Comparison of ENCODE assay signal across 10 cellular contexts in genomic region chr5:59296317-59297264, GRCh38.
DNase-seq lines count a peak whose midpoint lies in the region; ATAC-seq, FAIRE-seq and TF ChIP-seq lines count a peak whose summit lies in the region.
"Had no signal": no experiment of that assay in that cellular context is flagged by ENCODE, and none has a peak within 500 bp of the region (broad histone marks: within the 10 kb centered on the region; RNA-seq: fewer than 3 reads in every experiment).

No MANE protein-coding gene starts in this region.

- H3K4me1 Mint-ChIP-seq in activated CD4-positive, alpha-beta T cell treated with anti-CD3 and anti-CD28 coated beads for 36 hours = peaks cover 15% of the 10 kb centered on the region

- peak overlapping the region; percentile 93 for H3K4me2 ChIP-seq in keratinocyte (ENCODE audit: control insufficient read depth, extremely low read depth, insufficient read depth, low read depth, low read length)

- no peaks in the 10 kb centered on the region for H3K27me3 ChIP-seq in adipocyte (replicated peaks; ENCODE audit: control insufficient read depth, insufficient read depth, low read length)
- no peaks in the 10 kb centered on the region for H3K27me3 ChIP-seq in keratinocyte (ENCODE audit: control insufficient read depth, extremely low read depth, insufficient read depth, low read length)

- no peaks in the 10 kb centered on the region for H3K27me3 Mint-ChIP-seq in activated CD4-positive, alpha-beta T cell treated with anti-CD3 and anti-CD28 coated beads for 36 hours

- CTCF ChIA-PET in activated CD4-positive, alpha-beta T cell treated with anti-CD3 and anti-CD28 coated beads for 36 hours (lab: Charles Lee) = no interaction called here

- POLR2A ChIA-PET in activated CD4-positive, alpha-beta T cell treated with anti-CD3 and anti-CD28 coated beads for 36 hours (lab: Charles Lee) = interaction anchor here (0.6 kb wide), 1 partner anchor 752 kb away, joined by 4 read pairs; no protein-coding TSS in a partner anchor

- H3K4me3 ChIP-seq in adipocyte (ENCODE audit: low read length) = peak overlapping the region; percentile 77
- H3K4me3 ChIP-seq in keratinocyte (ENCODE audit: control insufficient read depth in 2 of 3, extremely low read depth in 1 of 3, insufficient read depth in 2 of 3, low read depth in 1 of 3, low read length in 3 of 3) = peak overlapping the region; percentile 25 to 69 (median 64)

- no peaks in the 10 kb centered on the region for H3K9me3 Mint-ChIP-seq in activated CD4-positive, alpha-beta T cell treated with anti-CD3 and anti-CD28 coated beads for 36 hours (ENCODE audit: low read depth)

- peak overlapping the region; percentile 86 for H2AFZ ChIP-seq in keratinocyte (ENCODE audit: control insufficient read depth, low read length)

- no peaks in the 10 kb centered on the region for H3K9me1 ChIP-seq in keratinocyte (ENCODE audit: control insufficient read depth, extremely low read depth, insufficient read depth, low read length)

- TF ChIP-seq CTCF in keratinocyte (optimal IDR thresholded peaks at IDR 0.05 in 1 of 3, IDR thresholded peaks at IDR 0.05 in 1 of 3, conservative IDR thresholded peaks at IDR 0.05 in 1 of 3; ENCODE audit: extremely low read depth in 1 of 3, insufficient read depth in 2 of 3, low read length in 3 of 3) = no peak

- H3K9me3 ChIP-seq in adipocyte (ENCODE audit: control insufficient read depth, low read length) (no peaks in the 10 kb centered on the region), keratinocyte (ENCODE audit: control insufficient read depth, low read depth, low read length) (no peaks in the 10 kb centered on the region)

- dilution Hi-C loops in keratinocyte (cut with MboI; ENCODE audit: extremely low pct_ligation_motif_present, low sequenced_read_pairs) = no loop called here

- no peaks in the 10 kb centered on the region for H4K20me1 ChIP-seq in keratinocyte (ENCODE audit: control insufficient read depth, extremely low read depth, insufficient read depth, low read length)

- intact Hi-C loops in activated CD4-positive, alpha-beta T cell treated with anti-CD3 and anti-CD28 coated beads for 36 hours (cut with DNase I, micrococcal nuclease) = no loop called here

- H3K36me3 ChIP-seq in adipocyte (ENCODE audit: control insufficient read depth, insufficient read depth, low read length, severe bottlenecking) (no peaks in the 10 kb centered on the region), keratinocyte (ENCODE audit: control insufficient read depth in 2 of 2, extremely low read depth in 1 of 2, insufficient read depth in 2 of 2, low read length in 2 of 2) (no peaks in the 10 kb centered on the region)

- DNase-seq in activated CD4-positive, alpha-beta T cell treated with anti-CD3 and anti-CD28 coated beads for 36 hours = no peak
- DNase-seq in activated CD4-positive, alpha-beta T cell treated with anti-CD3 and anti-CD28 coated beads for 48 hours = no peak
- DNase-seq in adipocyte (ENCODE audit: low read depth) (peak; percentile 42), keratinocyte (ENCODE audit: low read depth, low spot score) (no peak), superior temporal gyrus (ENCODE audit: extremely low spot score) (peak; percentile 66), NCI-H1048 (lab: John Stamatoyannopoulos, UW) (no peak), cerebellum (ENCODE audit: low spot score) (no peak), NCI-H187 (lab: John Stamatoyannopoulos, UW) (no peak)

- no peaks in the 10 kb centered on the region for H3K79me2 ChIP-seq in keratinocyte (ENCODE audit: control insufficient read depth, insufficient read depth, low read length)

- H3K36me3 Mint-ChIP-seq in activated CD4-positive, alpha-beta T cell treated with anti-CD3 and anti-CD28 coated beads for 36 hours (ENCODE audit: low read depth) = no peaks in the 10 kb centered on the region
- H3K36me3 Mint-ChIP-seq: activated naive CD4-positive, alpha-beta T cell treated with anti-CD3 and anti-CD28 coated beads, Interleukin-2, amount 50 U/mL, for 72 hours had no signal

- H3K4me3 Mint-ChIP-seq in activated CD4-positive, alpha-beta T cell treated with anti-CD3 and anti-CD28 coated beads for 36 hours = peak overlapping the region; percentile 8

- H3K4me1 ChIP-seq in adipocyte (ENCODE audit: control insufficient read depth, insufficient read depth, low read length) (peaks cover 3% of the 10 kb centered on the region), keratinocyte (ENCODE audit: control insufficient read depth, extremely low read depth, insufficient read depth, low read length) (peaks cover 31% of the 10 kb centered on the region)

- no peak overlapping the region for H3K27ac Mint-ChIP-seq in activated CD4-positive, alpha-beta T cell treated with anti-CD3 and anti-CD28 coated beads for 36 hours

- peak overlapping the region; percentile 72 for H3K9ac ChIP-seq in adipocyte (ENCODE audit: low read length)
- H3K9ac ChIP-seq in keratinocyte (ENCODE audit: control insufficient read depth, extremely low read depth, insufficient read depth, low read length) = peak overlapping the region; percentile 71

- H3K27ac ChIP-seq in keratinocyte (ENCODE audit: control insufficient read depth, insufficient read depth, low read length) = peak overlapping the region; percentile 88
- H3K27ac ChIP-seq: C4-2B had no signal

- ATAC-seq in activated CD4-positive, alpha-beta T cell treated with anti-CD3 and anti-CD28 coated beads for 36 hours = no peak

- peak; percentile 86 for FAIRE-seq in keratinocyte (lab: Jason Lieb, UNC)

Comparison
In these comparisons a context has a peak if more than half of its experiments do, and no peak if none do; other contexts are left out.
1. DNase-seq: peak in adipocyte (single experiment) and superior temporal gyrus (single experiment); none in activated CD4-positive, alpha-beta T cell treated with anti-CD3 and anti-CD28 coated beads for 36 hours (single experiment), activated CD4-positive, alpha-beta T cell treated with anti-CD3 and anti-CD28 coated beads for 48 hours (single experiment), keratinocyte (single experiment), NCI-H1048 (single experiment), cerebellum (single experiment) and NCI-H187 (0 of 2).